Comparison of ENCODE assay signal across 25 cellular contexts in the genomic region with DNA sequence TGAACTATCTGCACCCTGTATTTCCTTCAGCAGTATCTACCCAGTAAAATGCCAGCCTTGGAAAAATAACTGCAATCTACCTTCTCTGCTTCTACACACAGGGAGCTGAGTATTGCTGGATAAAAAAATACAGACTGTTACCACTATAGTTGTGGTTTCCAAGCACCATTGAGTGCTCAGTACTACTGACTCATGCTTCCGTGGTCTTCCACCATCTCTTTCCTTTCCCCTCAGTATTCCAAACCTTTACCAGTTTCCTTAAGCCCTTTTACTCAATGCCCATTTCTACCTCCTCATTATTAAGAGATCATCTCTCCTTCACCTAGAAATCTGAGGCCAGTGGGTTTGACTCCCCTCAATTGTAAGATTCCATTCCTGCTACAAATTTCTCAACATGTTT. TPM values are rescaled to one million over a fixed set of nuclear protein-coding genes. Genes with fewer than 3 reads are reported as not detected.
DNase-seq lines count a peak whose midpoint lies in the region; ATAC-seq, FAIRE-seq and TF ChIP-seq lines count a peak whose summit lies in the region.
"Had no signal": no experiment of that assay in that cellular context is flagged by ENCODE, and none has a peak within 500 bp of the region (broad histone marks: within the 10 kb centered on the region; RNA-seq: fewer than 3 reads in every experiment).

No MANE protein-coding gene starts in this region.

- H3K4me1 Mint-ChIP-seq in T-helper 17 cell (peaks cover 14% of the 10 kb centered on the region), nephron progenitor cell (no peaks in the 10 kb centered on the region)
- no peaks in the 10 kb centered on the region for H3K4me1 Mint-ChIP-seq in activated CD4-positive, alpha-beta memory T cell treated with anti-CD3 and anti-CD28 coated beads for 36 hours (ENCODE audit: low read depth)
- H3K4me1 Mint-ChIP-seq: H9 had no signal

- H3K9ac ChIP-seq in endothelial cell of umbilical vein (replicated peaks; ENCODE audit: extremely low read depth, insufficient read depth, low read length), result no peak overlapping the region
- H3K9ac ChIP-seq in colonic mucosa (ENCODE audit: low read depth in 2 of 2, low read length in 2 of 2), result no peak overlapping the region

- POLR2A ChIA-PET in endothelial cell of umbilical vein (lab: Charles Lee), result no interaction called here
- POLR2A ChIA-PET in activated CD4-positive, alpha-beta memory T cell treated with anti-CD3 and anti-CD28 coated beads for 36 hours (lab: Charles Lee), result no interaction called here

- TF ChIP-seq POLR2A in endothelial cell of umbilical vein (IDR thresholded peaks at IDR 0.05; ENCODE audit: low read depth, low read length), result no peak

- H3K4me2 ChIP-seq in endothelial cell of umbilical vein (ENCODE audit: insufficient read depth, low read length), result no peak overlapping the region

- H3K27me3 Mint-ChIP-seq in T-helper 17 cell (no peaks in the 10 kb centered on the region), nephron progenitor cell (ENCODE audit: low read depth, poor library complexity) (no peaks in the 10 kb centered on the region)
- H3K27me3 Mint-ChIP-seq in activated CD4-positive, alpha-beta memory T cell treated with anti-CD3 and anti-CD28 coated beads for 36 hours, result no peaks in the 10 kb centered on the region
- H3K27me3 Mint-ChIP-seq: activated naive CD8-positive, alpha-beta T cell treated with anti-CD3 and anti-CD28 coated beads, Interleukin-2, amount 10 ng/mL, durations not matched to agents 7 days and 5 days; IgD-negative memory B cell had no signal

- no peaks in the 10 kb centered on the region for H3K79me2 ChIP-seq in endothelial cell of umbilical vein (ENCODE audit: control insufficient read depth, insufficient read depth, low read length)

- FAIRE-seq in endothelial cell of umbilical vein (lab: Jason Lieb, UNC), result no peak

- intact Hi-C loops in endothelial cell of umbilical vein (cut with micrococcal nuclease), result no loop called here
- intact Hi-C loops in posterior vena cava (cut with DNase I), result no loop called here
- intact Hi-C loops in activated CD4-positive, alpha-beta memory T cell treated with anti-CD3 and anti-CD28 coated beads for 36 hours (cut with micrococcal nuclease), result no loop called here
- intact Hi-C loops in colonic mucosa (cut with DNase I), result no loop called here

- DNase-seq in ELR (ENCODE audit: low read depth), result peak; percentile 72
- no peak for DNase-seq in T-helper 17 cell
- DNase-seq in endothelial cell of umbilical vein (ENCODE audit: low read depth, low spot score), result no peak
- no peak for DNase-seq in nephron progenitor cell
- DNase-seq in posterior vena cava (ENCODE audit: low spot score), result no peak
- DNase-seq in activated CD4-positive, alpha-beta memory T cell treated with anti-CD3 and anti-CD28 coated beads for 36 hours, result no peak
- DNase-seq in colonic mucosa, result no peak
- DNase-seq: activated CD8-positive, alpha-beta memory T cell treated with anti-CD3 and anti-CD28 coated beads for 24 hours; activated naive CD8-positive, alpha-beta T cell treated with anti-CD3 and anti-CD28 coated beads, Interleukin-2, amount 10 ng/mL, durations not matched to agents 7 days and 5 days; AML-193; COR-L47; DND-41; H9; left ventricle myocardium superior; MM.1S; NCI-H1436 treated with DMSO at 0.1 percent for 48 hours; NCI-H2171 treated with DMSO at 0.1 percent for 48 hours; NCI-H774; stimulated activated CD4-positive, alpha-beta T cell treated with anti-CD3 and anti-CD28 coated beads, Interleukin-4, amount 100 ng/mL, for 1 hour; upper lobe of left lung had no signal

- no peak overlapping the region for H3K27ac ChIP-seq in endothelial cell of umbilical vein (ENCODE audit: insufficient read depth, low read depth, low read length)
- no peak overlapping the region for H3K27ac ChIP-seq in colonic mucosa
- H3K27ac ChIP-seq: epithelial cell of prostate, upper lobe of left lung had no signal

- no TSS peak for BruUV-seq in endothelial cell of umbilical vein (replicated peaks; lab: Mats Ljungman, UMichigan)

- no peaks in the 10 kb centered on the region for H4K20me1 ChIP-seq in endothelial cell of umbilical vein (replicated peaks; ENCODE audit: control insufficient read depth, extremely low read depth, insufficient read depth, low read length)

- H3K9me3 ChIP-seq in T-helper 17 cell (ENCODE audit: control insufficient read depth, low read length, poor library complexity, severe bottlenecking) (no peaks in the 10 kb centered on the region), endothelial cell of umbilical vein (replicated peaks; ENCODE audit: control insufficient read depth, insufficient read depth, low read length) (no peaks in the 10 kb centered on the region), colonic mucosa (no peaks in the 10 kb centered on the region)
- H3K9me3 ChIP-seq: upper lobe of left lung had no signal

- H3K9me1 ChIP-seq in endothelial cell of umbilical vein (replicated peaks; ENCODE audit: control insufficient read depth, extremely low read depth, insufficient read depth, low read length), result no peaks in the 10 kb centered on the region

- TF ChIP-seq CTCF in endothelial cell of umbilical vein (IDR thresholded peaks at IDR 0.05; ENCODE audit: extremely low read depth in 1 of 2, insufficient read depth in 1 of 2, low read depth in 1 of 2, low read length in 2 of 2), result no peak
- TF ChIP-seq CTCF in nephron progenitor cell (IDR thresholded peaks at IDR 0.05), result no peak
- TF ChIP-seq CTCF in colonic mucosa (IDR thresholded peaks at IDR 0.05), result no peak

- no peak overlapping the region for H3K4me3 ChIP-seq in endothelial cell of umbilical vein (replicated peaks in 1 of 3; ENCODE audit: insufficient read depth in 1 of 3, low read depth in 1 of 3, low read length in 3 of 3)
- H3K4me3 ChIP-seq in colonic mucosa, result no peak overlapping the region
- H3K4me3 ChIP-seq: upper lobe of left lung had no signal

- H3K27me3 ChIP-seq in endothelial cell of umbilical vein (ENCODE audit: control insufficient read depth in 2 of 2, insufficient read depth in 2 of 2, low read length in 2 of 2) (no peaks in the 10 kb centered on the region), colonic mucosa (no peaks in the 10 kb centered on the region)
- H3K27me3 ChIP-seq: upper lobe of left lung had no signal

- dilution Hi-C loops in endothelial cell of umbilical vein (cut with MboI; ENCODE audit: extremely low pct_ligation_motif_present, low sequenced_read_pairs), result no loop called here

- no peak overlapping the region for H3K4me3 Mint-ChIP-seq in T-helper 17 cell
- no peak overlapping the region for H3K4me3 Mint-ChIP-seq in nephron progenitor cell
- no peak overlapping the region for H3K4me3 Mint-ChIP-seq in activated CD4-positive, alpha-beta memory T cell treated with anti-CD3 and anti-CD28 coated beads for 36 hours
- H3K4me3 Mint-ChIP-seq: activated naive CD8-positive, alpha-beta T cell treated with anti-CD3 and anti-CD28 coated beads, Interleukin-2, amount 10 ng/mL, durations not matched to agents 7 days and 5 days; H9; IgD-negative memory B cell had no signal

- peaks cover 20% of the 10 kb centered on the region for H3K4me1 ChIP-seq in endothelial cell of umbilical vein (ENCODE audit: control insufficient read depth, extremely low read depth, insufficient read depth, low read length)
- no peaks in the 10 kb centered on the region for H3K4me1 ChIP-seq in colonic mucosa
- H3K4me1 ChIP-seq: upper lobe of left lung had no signal

- no peaks in the 10 kb centered on the region for H3K9me3 Mint-ChIP-seq in nephron progenitor cell
- H3K9me3 Mint-ChIP-seq in activated CD4-positive, alpha-beta memory T cell treated with anti-CD3 and anti-CD28 coated beads for 36 hours, result no peaks in the 10 kb centered on the region
- H3K9me3 Mint-ChIP-seq: activated naive CD8-positive, alpha-beta T cell treated with anti-CD3 and anti-CD28 coated beads, Interleukin-2, amount 10 ng/mL, durations not matched to agents 7 days and 5 days; H9; IgD-negative memory B cell had no signal

- H3K36me3 ChIP-seq in endothelial cell of umbilical vein (ENCODE audit: control insufficient read depth in 2 of 2, extremely low read depth in 1 of 2, insufficient read depth in 2 of 2, low read length in 2 of 2) (peaks cover 0 to 5% of the 10 kb centered on the region in 2 experiments), colonic mucosa (no peaks in the 10 kb centered on the region)

- H3K27ac Mint-ChIP-seq in T-helper 17 cell, result peak overlapping the region; percentile 30
- H3K27ac Mint-ChIP-seq in nephron progenitor cell, result peak overlapping the region; percentile 18
- no peak overlapping the region for H3K27ac Mint-ChIP-seq in activated CD4-positive, alpha-beta memory T cell treated with anti-CD3 and anti-CD28 coated beads for 36 hours
- H3K27ac Mint-ChIP-seq: activated naive CD8-positive, alpha-beta T cell treated with anti-CD3 and anti-CD28 coated beads, Interleukin-2, amount 10 ng/mL, durations not matched to agents 7 days and 5 days; H9; IgD-negative memory B cell had no signal

- ATAC-seq in T-helper 17 cell (no peak), HG02973 (IDR thresholded peaks at IDR 0.05; ENCODE audit: unreplicated experiment) (no peak)
- ATAC-seq: activated CD4-positive, CD25-positive, alpha-beta regulatory T cell treated with anti-CD3 and anti-CD28 coated beads, Interleukin-2, amount 50 U/mL, for 24 hours; left ventricle myocardium superior; Right ventricle myocardium inferior had no signal

- H3K36me3 Mint-ChIP-seq in T-helper 17 cell (ENCODE audit: low read depth) (peaks cover 28% of the 10 kb centered on the region), nephron progenitor cell (ENCODE audit: low read depth) (peaks cover 58% of the 10 kb centered on the region)
- peaks cover 45% of the 10 kb centered on the region for H3K36me3 Mint-ChIP-seq in activated CD4-positive, alpha-beta memory T cell treated with anti-CD3 and anti-CD28 coated beads for 36 hours

- H2AFZ ChIP-seq in endothelial cell of umbilical vein (ENCODE audit: low read depth, low read length), result no peak overlapping the region

- CTCF ChIA-PET in endothelial cell of umbilical vein (lab: Charles Lee), result interaction anchor here (7.1 kb wide), 1 partner anchor 16 kb away, joined by 37 read pairs; no protein-coding TSS in a partner anchor
- CTCF ChIA-PET in activated CD4-positive, alpha-beta memory T cell treated with anti-CD3 and anti-CD28 coated beads for 36 hours (lab: Charles Lee), result interaction anchor here (0.9 kb wide), 1 partner anchor 278 kb away, joined by 4 read pairs; no protein-coding TSS in a partner anchor

RNA-seq across cellular contexts. Expression of gene GLMN, which starts 23.8 kb away (rescaled TPM):
- total RNA-seq in T-helper 17 cell (10 to 100 TPM; 11.0 to 13.2 TPM), endothelial cell of umbilical vein (13.2 and 13.7 TPM in 2 replicates), posterior vena cava (10 to 100 TPM in 1 of 2 donors, 1 to 10 TPM in 1; 9.0 to 10.3 TPM), colonic mucosa (1 to 10 TPM; 5.4 to 6.3 TPM)
- 1.2 and 2.4 TPM in 2 replicates for polyA plus RNA-seq in endothelial cell of umbilical vein
- 3.1 and 3.4 TPM in 2 replicates for polyA plus RNA-seq in endothelial cell of umbilical vein (2011; cell fraction: cytosol; rRNA removed)
- 15.9 and 22.5 TPM in 2 replicates for polyA plus RNA-seq in endothelial cell of umbilical vein (2011; cell fraction: nucleus; rRNA removed)
- 5.9 and 13.6 TPM in 2 replicates for polyA plus RNA-seq in endothelial cell of umbilical vein (2012)
- 1.2 and 1.3 TPM in 2 replicates for polyA minus RNA-seq in endothelial cell of umbilical vein
- 3.0 TPM for polyA minus RNA-seq in endothelial cell of umbilical vein (2011; cell fraction: cytosol; rRNA and poly(A)+ RNA removed)
- polyA minus RNA-seq in endothelial cell of umbilical vein (2011; cell fraction: nucleus; rRNA and poly(A)+ RNA removed), result 6.2 and 13.4 TPM in 2 replicates
- total RNA-seq in activated CD4-positive, alpha-beta memory T cell treated with anti-CD3 and anti-CD28 coated beads for 36 hours, result 10 to 100 TPM; 10.9 to 13.3 TPM

RNA-seq across cellular contexts. Expression of gene RPAP2, which starts 23.9 kb away (rescaled TPM):
- total RNA-seq in T-helper 17 cell, result 10 to 100 TPM; 25.4 to 29.1 TPM
- total RNA-seq in endothelial cell of umbilical vein, result 23.5 and 24.9 TPM in 2 replicates
- polyA plus RNA-seq in endothelial cell of umbilical vein, result 4.3 and 4.4 TPM in 2 replicates
- 7.0 and 9.0 TPM in 2 replicates for polyA plus RNA-seq in endothelial cell of umbilical vein (2011; cell fraction: cytosol; rRNA removed)
- polyA plus RNA-seq in endothelial cell of umbilical vein (2011; cell fraction: nucleus; rRNA removed), result 9.5 and 10.3 TPM in 2 replicates
- 11.2 and 18.6 TPM in 2 replicates for polyA plus RNA-seq in endothelial cell of umbilical vein (2012)
- 7.8 and 9.1 TPM in 2 replicates for polyA minus RNA-seq in endothelial cell of umbilical vein
- polyA minus RNA-seq in endothelial cell of umbilical vein (2011; cell fraction: cytosol; rRNA and poly(A)+ RNA removed), result 5.4 TPM
- polyA minus RNA-seq in endothelial cell of umbilical vein (2011; cell fraction: nucleus; rRNA and poly(A)+ RNA removed), result 10.7 and 20.8 TPM in 2 replicates
- total RNA-seq in posterior vena cava, result 10 to 100 TPM; 36.6 to 38.1 TPM
- 10 to 100 TPM; 28.6 to 31.6 TPM for total RNA-seq in activated CD4-positive, alpha-beta memory T cell treated with anti-CD3 and anti-CD28 coated beads for 36 hours
- 10 to 100 TPM; 16.7 to 23.5 TPM for total RNA-seq in colonic mucosa

RNA-seq across cellular contexts. Expression of gene C1orf146, which starts 57.2 kb away (rescaled TPM):
- total RNA-seq in T-helper 17 cell (not detected), endothelial cell of umbilical vein (not detected in 2 replicates), posterior vena cava (not detected), colonic mucosa (not detected)
- polyA plus RNA-seq in endothelial cell of umbilical vein, result not detected in 2 replicates
- not detected in 2 replicates for polyA plus RNA-seq in endothelial cell of umbilical vein (2011; cell fraction: cytosol; rRNA removed)
- polyA plus RNA-seq in endothelial cell of umbilical vein (2011; cell fraction: nucleus; rRNA removed), result not detected in 2 replicates
- not detected in 2 replicates for polyA plus RNA-seq in endothelial cell of umbilical vein (2012)
- polyA minus RNA-seq in endothelial cell of umbilical vein, result not detected in 2 replicates
- polyA minus RNA-seq in endothelial cell of umbilical vein (2011; cell fraction: cytosol; rRNA and poly(A)+ RNA removed), result not detected
- not detected in 2 replicates for polyA minus RNA-seq in endothelial cell of umbilical vein (2011; cell fraction: nucleus; rRNA and poly(A)+ RNA removed)
- not detected for total RNA-seq in activated CD4-positive, alpha-beta memory T cell treated with anti-CD3 and anti-CD28 coated beads for 36 hours
- total RNA-seq: activated naive CD8-positive, alpha-beta T cell treated with anti-CD3 and anti-CD28 coated beads, Interleukin-2, amount 10 ng/mL, durations not matched to agents 7 days and 5 days; H9; left ventricle myocardium superior; Right ventricle myocardium inferior; upper lobe of left lung had no signal
- polyA plus RNA-seq: IgD-negative memory B cell had no signal
